1 cellular context compared by ENCODE assay signal in genomic region chr7:137958593-137959431, GRCh38.
TF ChIP-seq lines count a peak whose summit lies in the region.

No MANE protein-coding gene starts in this region.

TF ChIP-seq in K562, 482 proteins besides CTCF, POLR2A, EP300 and RAD21 (continued from another document):
- TF ChIP-seq, protein P1, sequence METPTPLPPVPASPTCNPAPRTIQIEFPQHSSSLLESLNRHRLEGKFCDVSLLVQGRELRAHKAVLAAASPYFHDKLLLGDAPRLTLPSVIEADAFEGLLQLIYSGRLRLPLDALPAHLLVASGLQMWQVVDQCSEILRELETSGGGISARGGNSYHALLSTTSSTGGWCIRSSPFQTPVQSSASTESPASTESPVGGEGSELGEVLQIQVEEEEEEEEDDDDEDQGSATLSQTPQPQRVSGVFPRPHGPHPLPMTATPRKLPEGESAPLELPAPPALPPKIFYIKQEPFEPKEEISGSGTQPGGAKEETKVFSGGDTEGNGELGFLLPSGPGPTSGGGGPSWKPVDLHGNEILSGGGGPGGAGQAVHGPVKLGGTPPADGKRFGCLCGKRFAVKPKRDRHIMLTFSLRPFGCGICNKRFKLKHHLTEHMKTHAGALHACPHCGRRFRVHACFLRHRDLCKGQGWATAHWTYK (CRISPR knock-in tag; IDR thresholded peaks at IDR 0.05) = no peak
- TF ChIP-seq NR2C2 (CRISPR knock-in tag; IDR thresholded peaks at IDR 0.05) (0 out of 2 replicates have a peak, but pooled peaks have one; percentile 25), NR2C2 (tag; IDR thresholded peaks at IDR 0.05) (no peak), E2F6 (IDR thresholded peaks at IDR 0.05; ENCODE audit: borderline replicate concordance in 1 of 2, extremely low read depth in 1 of 2, insufficient read depth in 1 of 2, insufficient read length in 1 of 2, low read depth in 1 of 2, low read length in 1 of 2, poor library complexity in 1 of 2, severe bottlenecking in 1 of 2) (no peak), SMARCE1 (IDR thresholded peaks at IDR 0.05) (peak; percentile 64; the same call in 1 of the 2 replicates), ZBED1 (IDR thresholded peaks at IDR 0.05) (no peak), ZKSCAN3 (CRISPR knock-in tag; IDR thresholded peaks at IDR 0.05) (no peak), MXI1 (IDR thresholded peaks at IDR 0.05; ENCODE audit: low read depth, low read length) (0 out of 2 replicates have a peak, but pooled peaks have one; percentile 13), MYNN (IDR thresholded peaks at IDR 0.05) (no peak), MYNN (CRISPR knock-in tag; IDR thresholded peaks at IDR 0.05) (no peak), MIER1 (IDR thresholded peaks at IDR 0.05; ENCODE audit: low read depth) (peak; percentile 87), SMARCA4 (IDR thresholded peaks at IDR 0.05) (peak; percentile 58; the same call in 1 of the 2 replicates), REST (CRISPR knock-in tag; IDR thresholded peaks at IDR 0.05; ENCODE audit: low read depth) (peak; percentile 78)
- TF ChIP-seq, protein P2, sequence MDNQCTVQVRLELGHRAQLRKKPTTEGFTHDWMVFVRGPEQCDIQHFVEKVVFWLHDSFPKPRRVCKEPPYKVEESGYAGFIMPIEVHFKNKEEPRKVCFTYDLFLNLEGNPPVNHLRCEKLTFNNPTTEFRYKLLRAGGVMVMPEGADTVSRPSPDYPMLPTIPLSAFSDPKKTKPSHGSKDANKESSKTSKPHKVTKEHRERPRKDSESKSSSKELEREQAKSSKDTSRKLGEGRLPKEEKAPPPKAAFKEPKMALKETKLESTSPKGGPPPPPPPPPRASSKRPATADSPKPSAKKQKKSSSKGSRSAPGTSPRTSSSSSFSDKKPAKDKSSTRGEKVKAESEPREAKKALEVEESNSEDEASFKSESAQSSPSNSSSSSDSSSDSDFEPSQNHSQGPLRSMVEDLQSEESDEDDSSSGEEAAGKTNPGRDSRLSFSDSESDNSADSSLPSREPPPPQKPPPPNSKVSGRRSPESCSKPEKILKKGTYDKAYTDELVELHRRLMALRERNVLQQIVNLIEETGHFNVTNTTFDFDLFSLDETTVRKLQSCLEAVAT (IDR thresholded peaks at IDR 0.05) = no peak
- TF ChIP-seq, protein P3, sequence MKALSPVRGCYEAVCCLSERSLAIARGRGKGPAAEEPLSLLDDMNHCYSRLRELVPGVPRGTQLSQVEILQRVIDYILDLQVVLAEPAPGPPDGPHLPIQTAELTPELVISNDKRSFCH (CRISPR knock-in tag; IDR thresholded peaks at IDR 0.05) = no peak
- TF ChIP-seq, protein P3 (tag; IDR thresholded peaks at IDR 0.05) = peak; percentile 22; the same call in 1 of the 2 replicates
- TF ChIP-seq, protein P4, sequence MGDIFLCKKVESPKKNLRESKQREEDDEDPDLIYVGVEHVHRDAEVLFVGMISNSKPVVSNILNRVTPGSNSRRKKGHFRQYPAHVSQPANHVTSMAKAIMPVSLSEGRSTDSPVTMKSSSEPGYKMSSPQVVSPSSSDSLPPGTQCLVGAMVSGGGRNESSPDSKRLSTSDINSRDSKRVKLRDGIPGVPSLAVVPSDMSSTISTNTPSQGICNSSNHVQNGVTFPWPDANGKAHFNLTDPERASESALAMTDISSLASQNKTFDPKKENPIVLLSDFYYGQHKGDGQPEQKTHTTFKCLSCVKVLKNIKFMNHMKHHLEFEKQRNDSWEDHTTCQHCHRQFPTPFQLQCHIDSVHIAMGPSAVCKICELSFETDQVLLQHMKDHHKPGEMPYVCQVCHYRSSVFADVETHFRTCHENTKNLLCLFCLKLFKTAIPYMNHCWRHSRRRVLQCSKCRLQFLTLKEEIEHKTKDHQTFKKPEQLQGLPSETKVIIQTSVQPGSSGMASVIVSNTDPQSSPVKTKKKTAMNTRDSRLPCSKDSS (IDR thresholded peaks at IDR 0.05; ENCODE audit: low read depth, partially characterized antibody) = no peak
